Comparison of ENCODE assay signal across 8 cellular contexts in the genomic region with DNA sequence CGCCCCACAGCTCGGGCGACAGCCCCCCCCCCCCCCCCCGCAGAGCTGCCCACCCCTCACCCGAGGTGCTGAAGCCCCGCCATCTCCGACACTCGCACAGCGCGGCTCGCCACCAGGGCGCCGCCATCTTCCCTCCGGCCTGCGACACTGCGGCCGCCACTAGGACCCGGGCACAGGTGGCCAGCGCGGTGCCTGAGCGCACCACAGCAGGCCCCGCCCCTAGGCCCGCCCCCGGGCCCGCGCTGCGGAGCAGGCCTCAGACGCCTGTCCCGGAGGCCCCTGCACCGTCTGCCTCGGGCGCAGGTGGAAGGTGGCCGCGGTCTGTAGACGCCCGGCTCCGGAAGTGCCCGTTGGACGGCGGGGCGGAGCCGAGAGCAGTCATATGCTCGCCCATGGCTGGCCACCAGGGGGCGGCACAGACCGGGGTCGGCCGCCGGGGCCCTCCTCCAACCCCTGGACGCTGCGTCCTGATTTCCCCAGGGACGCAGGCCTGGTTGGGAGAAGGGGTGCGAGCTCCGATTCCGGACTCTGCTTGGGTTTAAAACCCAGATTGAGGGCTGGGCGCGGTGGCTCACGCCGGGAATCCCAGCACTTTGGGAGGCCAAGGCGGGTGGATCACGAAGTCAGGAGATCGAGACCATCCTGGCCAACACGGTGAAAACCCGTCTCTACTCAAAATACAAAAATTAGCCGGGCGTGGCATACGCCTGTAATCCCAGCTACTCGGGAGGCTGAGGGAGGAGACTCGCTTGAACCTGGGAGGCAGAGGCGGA. TPM values are rescaled to one million over a fixed set of nuclear protein-coding genes. Genes with fewer than 3 reads are reported as not detected.
DNase-seq lines count a peak whose midpoint lies in the region; ATAC-seq and TF ChIP-seq lines count a peak whose summit lies in the region.

A gene (minus strand): TSS at position 136 of the 773 bp plus-strand sequence. CDS start 9 bp downstream, at position 127.

- H3K36me3 ChIP-seq in mucosa of stomach (ENCODE audit: control insufficient read depth, insufficient read depth, low read length) = no peaks in the 10 kb centered on the region

- H3K4me3 ChIP-seq in epithelial cell of proximal tubule (ENCODE audit: low read depth, low read length) (peak within 1 kb of the TSS; percentile 82), mucosa of stomach (ENCODE audit: low read length) (peak within 1 kb of the TSS; percentile 14)

- DNase-seq in DMS153 treated with DMSO at 0.1 percent for 48 hours (lab: John Stamatoyannopoulos, UW; ENCODE audit: unreplicated experiment) (peak; percentile 90), OCI-M2 (lab: John Stamatoyannopoulos, UW; ENCODE audit: unreplicated experiment) (peak; percentile 66), activated T-cell treated with anti-CD3 and anti-CD28 coated beads for 48 hours (ENCODE audit: low read depth) (peak; percentile 98), epithelial cell of proximal tubule (ENCODE audit: low read depth) (peak; percentile 41)
- peak; percentile 81 to 89 for DNase-seq in stimulated activated CD8-positive, alpha-beta memory T cell treated with anti-CD3 and anti-CD28 coated beads, Interleukin-7, amount 100 ng/mL, for 1 hour (ENCODE audit: low read depth in 2 of 2)

- peak; percentile 91 for ATAC-seq in GM21529 (IDR thresholded peaks at IDR 0.05; ENCODE audit: unreplicated experiment)

- TF ChIP-seq EP300 in Ishikawa (IDR thresholded peaks at IDR 0.05; ENCODE audit: borderline replicate concordance) = peak; percentile 49; the same call in 1 of the 2 replicates

- peaks cover 6% of the 10 kb centered on the region for H3K4me1 ChIP-seq in mucosa of stomach (ENCODE audit: control insufficient read depth, insufficient read depth, low read length)

- H3K27me3 ChIP-seq in mucosa of stomach (ENCODE audit: control insufficient read depth, insufficient read depth, low read length) = no peaks in the 10 kb centered on the region

- peak; percentile 78 for TF ChIP-seq CTCF in epithelial cell of proximal tubule (conservative IDR thresholded peaks at IDR 0.05; ENCODE audit: low read depth, low read length)

- TF ChIP-seq RAD21 in Ishikawa (IDR thresholded peaks at IDR 0.05; ENCODE audit: low read depth) = peak; percentile 96

- H3K9me3 ChIP-seq in mucosa of stomach (ENCODE audit: control insufficient read depth, low read length) = no peaks in the 10 kb centered on the region

- H3K9ac ChIP-seq in mucosa of stomach (ENCODE audit: low read length) = peak within 1 kb of the TSS; percentile 85

TF ChIP-seq in Ishikawa, 13 proteins besides CTCF, POLR2A, EP300 and RAD21:
- TF ChIP-seq FOXM1 (IDR thresholded peaks at IDR 0.05; ENCODE audit: borderline replicate concordance, low read depth) (peak; percentile 35), CEBPB (IDR thresholded peaks at IDR 0.05) (0 out of 2 replicates have a peak, but pooled peaks have one; percentile 30), TAF1 (IDR thresholded peaks at IDR 0.05; ENCODE audit: low read depth) (peak; percentile 97), TEAD4 (IDR thresholded peaks at IDR 0.05) (no peak; the same call in 1 of the 2 replicates), TCF12 (IDR thresholded peaks at IDR 0.05; ENCODE audit: low read depth) (peak; percentile 85), NFIC (IDR thresholded peaks at IDR 0.05) (peak; percentile 56), CREB1 (IDR thresholded peaks at IDR 0.05; ENCODE audit: low read depth) (peak; percentile 13; the same call in 1 of the 2 replicates), YY1 (IDR thresholded peaks at IDR 0.05; ENCODE audit: low read depth) (peak; percentile 97), ZBTB7A (IDR thresholded peaks at IDR 0.05; ENCODE audit: low read depth) (peak; percentile 83; the same call in 1 of the 2 replicates), EGR1 (IDR thresholded peaks at IDR 0.05) (peak; percentile 42)
- TF ChIP-seq, protein P1, sequence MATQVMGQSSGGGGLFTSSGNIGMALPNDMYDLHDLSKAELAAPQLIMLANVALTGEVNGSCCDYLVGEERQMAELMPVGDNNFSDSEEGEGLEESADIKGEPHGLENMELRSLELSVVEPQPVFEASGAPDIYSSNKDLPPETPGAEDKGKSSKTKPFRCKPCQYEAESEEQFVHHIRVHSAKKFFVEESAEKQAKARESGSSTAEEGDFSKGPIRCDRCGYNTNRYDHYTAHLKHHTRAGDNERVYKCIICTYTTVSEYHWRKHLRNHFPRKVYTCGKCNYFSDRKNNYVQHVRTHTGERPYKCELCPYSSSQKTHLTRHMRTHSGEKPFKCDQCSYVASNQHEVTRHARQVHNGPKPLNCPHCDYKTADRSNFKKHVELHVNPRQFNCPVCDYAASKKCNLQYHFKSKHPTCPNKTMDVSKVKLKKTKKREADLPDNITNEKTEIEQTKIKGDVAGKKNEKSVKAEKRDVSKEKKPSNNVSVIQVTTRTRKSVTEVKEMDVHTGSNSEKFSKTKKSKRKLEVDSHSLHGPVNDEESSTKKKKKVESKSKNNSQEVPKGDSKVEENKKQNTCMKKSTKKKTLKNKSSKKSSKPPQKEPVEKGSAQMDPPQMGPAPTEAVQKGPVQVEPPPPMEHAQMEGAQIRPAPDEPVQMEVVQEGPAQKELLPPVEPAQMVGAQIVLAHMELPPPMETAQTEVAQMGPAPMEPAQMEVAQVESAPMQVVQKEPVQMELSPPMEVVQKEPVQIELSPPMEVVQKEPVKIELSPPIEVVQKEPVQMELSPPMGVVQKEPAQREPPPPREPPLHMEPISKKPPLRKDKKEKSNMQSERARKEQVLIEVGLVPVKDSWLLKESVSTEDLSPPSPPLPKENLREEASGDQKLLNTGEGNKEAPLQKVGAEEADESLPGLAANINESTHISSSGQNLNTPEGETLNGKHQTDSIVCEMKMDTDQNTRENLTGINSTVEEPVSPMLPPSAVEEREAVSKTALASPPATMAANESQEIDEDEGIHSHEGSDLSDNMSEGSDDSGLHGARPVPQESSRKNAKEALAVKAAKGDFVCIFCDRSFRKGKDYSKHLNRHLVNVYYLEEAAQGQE (IDR thresholded peaks at IDR 0.05; ENCODE audit: low read depth) = no peak
- TF ChIP-seq, protein P2, sequence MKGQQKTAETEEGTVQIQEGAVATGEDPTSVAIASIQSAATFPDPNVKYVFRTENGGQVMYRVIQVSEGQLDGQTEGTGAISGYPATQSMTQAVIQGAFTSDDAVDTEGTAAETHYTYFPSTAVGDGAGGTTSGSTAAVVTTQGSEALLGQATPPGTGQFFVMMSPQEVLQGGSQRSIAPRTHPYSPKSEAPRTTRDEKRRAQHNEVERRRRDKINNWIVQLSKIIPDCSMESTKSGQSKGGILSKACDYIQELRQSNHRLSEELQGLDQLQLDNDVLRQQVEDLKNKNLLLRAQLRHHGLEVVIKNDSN (IDR thresholded peaks at IDR 0.05) = peak; percentile 62
- TF ChIP-seq, protein P3, sequence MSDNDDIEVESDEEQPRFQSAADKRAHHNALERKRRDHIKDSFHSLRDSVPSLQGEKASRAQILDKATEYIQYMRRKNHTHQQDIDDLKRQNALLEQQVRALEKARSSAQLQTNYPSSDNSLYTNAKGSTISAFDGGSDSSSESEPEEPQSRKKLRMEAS (IDR thresholded peaks at IDR 0.05) = peak; percentile 94

RNA-seq across cellular contexts. Expression of the gene that starts here (rescaled TPM):
- 38.3 and 47.9 TPM in 2 replicates for total RNA-seq in epithelial cell of proximal tubule

Comparison
In these comparisons a context has a peak if more than half of its experiments do, and no peak if none do; other contexts are left out.
1. Peak in every context shown above with its lines: DNase-seq, ATAC-seq and H3K4me3 ChIP-seq.
2. DNase-seq: peak in every context shown above with its lines; median percentile 98 in activated T-cell treated with anti-CD3 and anti-CD28 coated beads for 48 hours; 90 in DMS153 treated with DMSO at 0.1 percent for 48 hours; 85 in stimulated activated CD8-positive, alpha-beta memory T cell treated with anti-CD3 and anti-CD28 coated beads, Interleukin-7, amount 100 ng/mL, for 1 hour; 66 in OCI-M2; 41 in epithelial cell of proximal tubule.